16 cellular contexts compared by ENCODE assay signal in genomic region chr1:14955986-14956385, GRCh38.
DNase-seq lines count a peak whose midpoint lies in the region; ATAC-seq, FAIRE-seq and TF ChIP-seq lines count a peak whose summit lies in the region.
"Had no signal": no experiment of that assay in that cellular context is flagged by ENCODE, and none has a peak within 500 bp of the region (broad histone marks: within the 10 kb centered on the region; RNA-seq: fewer than 3 reads in every experiment).

No MANE protein-coding gene starts in this region.

- WGBS in prostate gland = 21% methylated on average over 4 of the region's 4 CpGs
- 52% methylated on average over 4 of the region's 4 CpGs for whole genome bisulfite sequencing in GM23248 (ENCODE audit: low coverage in 1 of 2, low lambda C conversion rate in 2 of 2, missing lambda C conversion rate in 2 of 2), 2 experiments

- in situ Hi-C loops in GM23248 (cut with MboI) = no loop called here

- H3K36me3 ChIP-seq in kidney (ENCODE audit: control insufficient read depth in 1 of 2, insufficient read depth in 2 of 2, low read length in 2 of 2) (peaks cover 0 to 3% of the 10 kb centered on the region in 2 donors), prostate gland (no peaks in the 10 kb centered on the region), GM23248 (ENCODE audit: low read depth) (no peaks in the 10 kb centered on the region)

- H3K9me2 ChIP-seq in GM23248 (ENCODE audit: insufficient read depth) = no peaks in the 10 kb centered on the region

- POLR2A ChIA-PET in RWPE1 (lab: Yijun Ruan, JAX; ENCODE audit: low non-redundant PET) = no interaction called here

- H3K9me3 ChIP-seq in kidney (ENCODE audit: control insufficient read depth in 1 of 2, low read length in 2 of 2) (no peaks in the 10 kb centered on the region), prostate gland (no peaks in the 10 kb centered on the region), GM23248 (ENCODE audit: low read depth) (no peaks in the 10 kb centered on the region)

- H3F3A ChIP-seq in GM23248 (ENCODE audit: insufficient read depth) = 0 out of 2 replicates have a peak, but pooled peaks cover 4% of the 10 kb centered on the region

- no peak overlapping the region for H3K4me2 ChIP-seq in GM23248 (ENCODE audit: unreplicated experiment)

- DNase-seq in LNCaP clone FGC (ENCODE audit: low read depth) = peak; percentile 82
- peak; percentile 41 for DNase-seq in kidney
- DNase-seq in prostate gland (ENCODE audit: low spot score) = peak; percentile 63
- no peak for DNase-seq in GM23248
- DNase-seq in RWPE1 (ENCODE audit: low spot score) = no peak
- no peak for DNase-seq in stimulated activated naive CD4-positive, alpha-beta T cell (lab: John Stamatoyannopoulos, UW)
- DNase-seq: ACHN; CD4-positive, alpha-beta memory T cell; GF-D8; GOT3; H7; HFFc6 had no signal

- no peak overlapping the region for H2AFZ ChIP-seq in GM23248

- TF ChIP-seq CTCF in C4-2B (conservative IDR thresholded peaks at IDR 0.05) (no peak), LNCaP clone FGC (IDR thresholded peaks at IDR 0.05; ENCODE audit: control insufficient read depth, extremely low read depth, insufficient read depth) (no peak), kidney (IDR thresholded peaks at IDR 0.05; ENCODE audit: borderline replicate concordance, extremely low read depth, insufficient read depth) (no peak), prostate gland (IDR thresholded peaks at IDR 0.05) (no peak), RWPE1 (conservative IDR thresholded peaks at IDR 0.05; ENCODE audit: low read depth) (no peak)

- H3K9ac ChIP-seq in kidney (ENCODE audit: low read length in 2 of 2) (no peak overlapping the region), GM23248 (no peak overlapping the region)

- TF ChIP-seq POLR2A in prostate gland (IDR thresholded peaks at IDR 0.05) = no peak

- H3K4me3 ChIP-seq in LNCaP clone FGC (ENCODE audit: low read depth, low read length) (no peak overlapping the region), kidney (ENCODE audit: low read length in 2 of 2) (no peak overlapping the region), prostate gland (no peak overlapping the region), GM23248 (no peak overlapping the region)

- intact Hi-C loops in kidney (cut with DNase I) = no loop called here
- intact Hi-C loops in prostate gland (cut with DNase I) = no loop called here

- H4K20me1 ChIP-seq in GM23248 (ENCODE audit: insufficient read depth) = no peaks in the 10 kb centered on the region

- H3K27me3 ChIP-seq in prostate gland (replicated peaks; ENCODE audit: insufficient read depth) (no peaks in the 10 kb centered on the region), GM23248 (replicated peaks; ENCODE audit: insufficient read depth) (no peaks in the 10 kb centered on the region)

- H3K4me1 ChIP-seq in kidney (ENCODE audit: control insufficient read depth in 1 of 2, insufficient read depth in 1 of 2, low read depth in 1 of 2, low read length in 2 of 2) (peaks cover 23 to 35% of the 10 kb centered on the region in 2 donors), prostate gland (replicated peaks) (no peaks in the 10 kb centered on the region), GM23248 (ENCODE audit: insufficient read depth) (no peaks in the 10 kb centered on the region; the same call in 1 of the 2 replicates)

- CTCF ChIA-PET in RWPE1 (lab: Yijun Ruan, JAX) = no interaction called here

- H3K79me2 ChIP-seq in GM23248 (ENCODE audit: insufficient read depth) = peaks cover 75% of the 10 kb centered on the region

- ATAC-seq in esophagus mucosa = no peak
- ATAC-seq: HCT116 had no signal

- FAIRE-seq in kidney (lab: Jason Lieb, UNC) = no peak
- FAIRE-seq: A204.1 had no signal

- H3K27ac ChIP-seq in C4-2B (peak overlapping the region; percentile 62), kidney (ENCODE audit: low read depth in 2 of 2, low read length in 2 of 2) (no peak overlapping the region), prostate gland (no peak overlapping the region), GM23248 (no peak overlapping the region), RWPE1 (no peak overlapping the region)

Comparison
In these comparisons a context has a peak if more than half of its experiments do, and no peak if none do; other contexts are left out.
1. DNase-seq: peak in LNCaP clone FGC (single experiment), kidney (single experiment) and prostate gland (single experiment); none in GM23248 (single experiment), RWPE1 (single experiment) and stimulated activated naive CD4-positive, alpha-beta T cell (0 of 6).